ENCODE assay signal across 18 cellular contexts in the genomic region with DNA sequence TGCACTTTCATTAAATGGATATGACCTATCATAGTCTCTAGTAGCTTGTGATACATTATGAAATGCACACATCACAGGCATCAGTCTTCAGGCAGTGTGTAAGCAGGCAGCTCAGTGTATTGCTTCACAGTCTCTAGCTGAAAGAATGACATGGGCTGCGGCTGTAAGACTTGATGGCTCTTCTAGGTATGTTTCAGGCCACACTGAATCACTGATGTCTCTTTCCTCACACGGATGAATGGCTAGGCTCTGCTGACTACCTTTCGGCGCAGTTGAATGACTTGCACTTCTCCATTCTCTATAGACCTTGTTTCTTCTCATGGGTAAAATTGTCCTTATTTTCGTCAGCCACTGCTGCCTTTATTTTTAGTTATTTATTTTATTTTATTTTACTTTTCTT. TPM values are rescaled to one million over a fixed set of nuclear protein-coding genes. Genes with fewer than 3 reads are reported as not detected.
DNase-seq lines count a peak whose midpoint lies in the region; ATAC-seq, FAIRE-seq and TF ChIP-seq lines count a peak whose summit lies in the region.
"Had no signal": no experiment of that assay in that cellular context is flagged by ENCODE, and none has a peak within 500 bp of the region (broad histone marks: within the 10 kb centered on the region; RNA-seq: fewer than 3 reads in every experiment).

No MANE protein-coding gene starts in this region.

- H3K9me3 ChIP-seq in K562 (replicated peaks; ENCODE audit: control insufficient read depth, insufficient read depth, low read depth, low read length) (no peaks in the 10 kb centered on the region), lower lobe of right lung (no peaks in the 10 kb centered on the region), sigmoid colon (no peaks in the 10 kb centered on the region)
- H3K9me3 ChIP-seq: A549, heart right ventricle had no signal

- CTCF ChIA-PET in AG04449 (lab: Yijun Ruan, JAX), result interaction anchor here (0.9 to 6.9 kb wide), 7 partner anchors 14 to 317 kb away, joined by 3 to 151 read pairs (median 4); a partner anchor contains a TSS
- CTCF ChIA-PET in K562 (lab: Yijun Ruan, JAX; ENCODE audit: low intra/inter-chr PET ratio), result interaction anchor here (0.7 kb wide), 1 partner anchor 755 kb away, joined by 3 read pairs; no protein-coding TSS in a partner anchor
- CTCF ChIA-PET in activated CD4-positive, alpha-beta memory T cell treated with anti-CD3 and anti-CD28 coated beads, Interleukin-2, amount 10 ng/mL, durations not matched to agents 7 days and 5 days (lab: Charles Lee), result interaction anchor here (0.6 to 5.5 kb wide), 3 partner anchors 63 to 245 kb away, joined by 4 to 31 read pairs (median 10); no protein-coding TSS in a partner anchor

- H3K79me2 ChIP-seq in K562 (ENCODE audit: control insufficient read depth, insufficient read depth, low read length), result no peaks in the 10 kb centered on the region
- H3K79me2 ChIP-seq: parathyroid adenoma had no signal

- H3K27ac Mint-ChIP-seq in activated CD4-positive, alpha-beta memory T cell treated with anti-CD3 and anti-CD28 coated beads, Interleukin-2, amount 10 ng/mL, durations not matched to agents 7 days and 5 days, result no peak overlapping the region
- H3K27ac Mint-ChIP-seq: activated T-cell treated with anti-CD3 and anti-CD28 coated beads, Interleukin-2, amount 50 U/mL, for 24 hours had no signal

- H3K9me3 Mint-ChIP-seq in activated CD4-positive, alpha-beta memory T cell treated with anti-CD3 and anti-CD28 coated beads, Interleukin-2, amount 10 ng/mL, durations not matched to agents 7 days and 5 days, result no peaks in the 10 kb centered on the region
- H3K9me3 Mint-ChIP-seq: activated T-cell treated with anti-CD3 and anti-CD28 coated beads, Interleukin-2, amount 50 U/mL, for 24 hours; IgD-negative memory B cell had no signal

- no peak for FAIRE-seq in K562 (lab: Jason Lieb, UNC)
- FAIRE-seq: colon, H1 had no signal

- POLR2A ChIA-PET in AG04449 (lab: Yijun Ruan, JAX) (interaction anchor here (1.9 kb wide), 1 partner anchor 80 kb away, joined by 5 read pairs; no protein-coding TSS in a partner anchor), K562 (lab: Yijun Ruan, JAX) (interaction anchor here (0.6 to 1.4 kb wide), 4 partner anchors 19 to 137 kb away, joined by 3 to 5 read pairs (median 3); no protein-coding TSS in a partner anchor)
- POLR2A ChIA-PET in activated CD4-positive, alpha-beta memory T cell treated with anti-CD3 and anti-CD28 coated beads, Interleukin-2, amount 10 ng/mL, durations not matched to agents 7 days and 5 days (lab: Charles Lee), result no interaction called here

- H3K27me3 Mint-ChIP-seq in activated CD4-positive, alpha-beta memory T cell treated with anti-CD3 and anti-CD28 coated beads, Interleukin-2, amount 10 ng/mL, durations not matched to agents 7 days and 5 days, result no peaks in the 10 kb centered on the region
- H3K27me3 Mint-ChIP-seq: activated T-cell treated with anti-CD3 and anti-CD28 coated beads, Interleukin-2, amount 50 U/mL, for 24 hours; IgD-negative memory B cell had no signal

- H2AFZ ChIP-seq in K562 (ENCODE audit: low read depth, low read length), result peak overlapping the region; percentile 22; the same call in 1 of the 2 replicates
- H2AFZ ChIP-seq: parathyroid adenoma had no signal

- in situ Hi-C loops in K562 (cut with MboI), result loop anchor here (5.0 to 25.0 kb wide), 3 partner anchors 110 to 770 kb away; a partner anchor contains a TSS

- H3K4me3 Mint-ChIP-seq in activated CD4-positive, alpha-beta memory T cell treated with anti-CD3 and anti-CD28 coated beads, Interleukin-2, amount 10 ng/mL, durations not matched to agents 7 days and 5 days, result no peak overlapping the region
- H3K4me3 Mint-ChIP-seq: activated T-cell treated with anti-CD3 and anti-CD28 coated beads, Interleukin-2, amount 50 U/mL, for 24 hours; IgD-negative memory B cell had no signal

- H3K36me3 ChIP-seq in K562 (ENCODE audit: control insufficient read depth, insufficient read depth, low read length), result no peaks in the 10 kb centered on the region; the same call in 2 of the 3 replicates
- H3K36me3 ChIP-seq in lower lobe of right lung, result peaks cover 6% of the 10 kb centered on the region
- H3K36me3 ChIP-seq in sigmoid colon, result peaks cover 0 to 44% (median 2%) of the 10 kb centered on the region in 4 donors

- TF ChIP-seq RAD21 in K562 (CRISPR knock-in tag; conservative IDR thresholded peaks at IDR 0.05 in 1 of 2, IDR thresholded peaks at IDR 0.05 in 1 of 2), result no peak

- WGBS in K562 (ENCODE audit: insufficient coverage, low coverage, missing lambda C conversion rate), result 69% methylated on average over 5 of the region's 5 CpGs
- 90 to 96% methylated on average over 5 of the region's 5 CpGs for WGBS in sigmoid colon, 2 donors

- no peaks in the 10 kb centered on the region for H4K20me1 ChIP-seq in K562 (replicated peaks; ENCODE audit: control insufficient read depth, insufficient read depth, low read length)

- no peak for TF ChIP-seq POLR2A in K562 (conservative IDR thresholded peaks at IDR 0.05)
- TF ChIP-seq POLR2A in sigmoid colon (IDR thresholded peaks at IDR 0.05), result no peak

- intact Hi-C loops in K562 (cut with micrococcal nuclease) (no loop called here), lower lobe of right lung (cut with DNase I) (no loop called here), sigmoid colon (cut with DNase I) (no loop called here)

- H3K4me1 ChIP-seq in K562 (replicated peaks in 1 of 2; ENCODE audit: control insufficient read depth in 2 of 2, insufficient read depth in 2 of 2, low read length in 2 of 2), result peaks cover 4 to 16% of the 10 kb centered on the region in 2 experiments; a peak in 4 of 5 replicates
- H3K4me1 ChIP-seq in lower lobe of right lung, result peaks cover 4% of the 10 kb centered on the region
- peaks cover 0 to 9% (median 0%) of the 10 kb centered on the region in 4 donors for H3K4me1 ChIP-seq in sigmoid colon
- H3K4me1 ChIP-seq: parathyroid adenoma had no signal

- H3K4me2 ChIP-seq in K562 (ENCODE audit: insufficient read depth, low read length), result no peak overlapping the region
- H3K4me2 ChIP-seq: A549 had no signal

- DNase-seq in AG04449 (ENCODE audit: low read depth, low spot score), result peak; percentile 61
- peak; percentile 18 for DNase-seq in GM20000 (ENCODE audit: low spot score)
- peak in 1 of 4 experiments; percentile 14 for DNase-seq in K562 (ENCODE audit: extremely low read depth in 1 of 4, low spot score in 3 of 4)
- DNase-seq in lower lobe of right lung, result no peak
- DNase-seq in activated CD4-positive, alpha-beta memory T cell treated with anti-CD3 and anti-CD28 coated beads, Interleukin-2, amount 10 ng/mL, durations not matched to agents 7 days and 5 days, result no peak
- DNase-seq in T-helper 9 cell, result no peak
- DNase-seq in Ammon's horn (ENCODE audit: low spot score), result no peak
- DNase-seq in sigmoid colon, result no peak
- DNase-seq: activated CD4-positive, alpha-beta T cell treated with anti-CD3 and anti-CD28 coated beads for 48 hours; activated T-cell treated with anti-CD3 and anti-CD28 coated beads, Interleukin-2, amount 50 U/mL, for 24 hours; heart right ventricle; NCI-H1092; SHP77 had no signal

- H3K4me1 Mint-ChIP-seq in activated CD4-positive, alpha-beta memory T cell treated with anti-CD3 and anti-CD28 coated beads, Interleukin-2, amount 10 ng/mL, durations not matched to agents 7 days and 5 days, result peaks cover 7% of the 10 kb centered on the region

- ATAC-seq in K562 (peak; percentile 20; the same call in 2 of the 3 replicates), lower lobe of right lung (peak; percentile 64 to 72)
- ATAC-seq: A549, heart right ventricle had no signal

- TF ChIP-seq CTCF in AG04449 (IDR thresholded peaks at IDR 0.05; ENCODE audit: insufficient read depth, low read length, missing control alignments), result no peak
- TF ChIP-seq CTCF in GM20000 (IDR thresholded peaks at IDR 0.05; ENCODE audit: extremely low read depth, missing control alignments), result no peak
- no peak for TF ChIP-seq CTCF in K562 (IDR thresholded peaks at IDR 0.05 in 2 of 3, conservative IDR thresholded peaks at IDR 0.05 in 1 of 3; ENCODE audit: insufficient read depth in 2 of 3, low read depth in 1 of 3, low read length in 3 of 3)
- TF ChIP-seq CTCF in lower lobe of right lung (IDR thresholded peaks at IDR 0.05), result no peak
- TF ChIP-seq CTCF in sigmoid colon (IDR thresholded peaks at IDR 0.05), result no peak

- H3K4me3 ChIP-seq in AG04449 (ENCODE audit: low read depth, low read length) (no peak overlapping the region), K562 (no peak overlapping the region), lower lobe of right lung (no peak overlapping the region), sigmoid colon (no peak overlapping the region)
- H3K4me3 ChIP-seq: A549, heart right ventricle had no signal

- H3K9ac ChIP-seq in K562 (ENCODE audit: insufficient read depth in 1 of 2, low read depth in 2 of 2, low read length in 2 of 2), result no peak overlapping the region
- H3K9ac ChIP-seq: parathyroid adenoma had no signal

- no peak for TF ChIP-seq EP300 in K562 (IDR thresholded peaks at IDR 0.05; ENCODE audit: low read length)
- TF ChIP-seq EP300 in sigmoid colon (IDR thresholded peaks at IDR 0.05), result no peak

- H3K36me3 Mint-ChIP-seq in activated CD4-positive, alpha-beta memory T cell treated with anti-CD3 and anti-CD28 coated beads, Interleukin-2, amount 10 ng/mL, durations not matched to agents 7 days and 5 days (ENCODE audit: low read depth), result peaks cover 2% of the 10 kb centered on the region

- no peak overlapping the region for H3K27ac ChIP-seq in K562 (ENCODE audit: extremely low read depth, low read depth, low read length)
- no peak overlapping the region for H3K27ac ChIP-seq in lower lobe of right lung
- no peak overlapping the region for H3K27ac ChIP-seq in sigmoid colon
- H3K27ac ChIP-seq: A549, parathyroid adenoma had no signal

- no TSS peak for BruUV-seq in K562 (replicated peaks; lab: Mats Ljungman, UMichigan)

- no peaks in the 10 kb centered on the region for H3K27me3 ChIP-seq in K562 (ENCODE audit: control insufficient read depth in 2 of 2, insufficient read depth in 2 of 2, low read length in 2 of 2)
- H3K27me3 ChIP-seq in lower lobe of right lung (ENCODE audit: low read depth), result no peaks in the 10 kb centered on the region
- no peaks in the 10 kb centered on the region for H3K27me3 ChIP-seq in sigmoid colon
- H3K27me3 ChIP-seq: heart right ventricle had no signal

- H3K9me1 ChIP-seq in K562 (ENCODE audit: control insufficient read depth, insufficient read depth, low read length), result no peaks in the 10 kb centered on the region

RNA-seq across cellular contexts. Expression of a gene that starts 15.4 kb away (rescaled TPM):
- 10.5 and 13.7 TPM in 2 replicates for total RNA-seq in K562 (2011; cell fraction: chromatin; rRNA removed; ENCODE audit: low replicate concordance)
- total RNA-seq in K562 (2011; cell fraction: nucleolus; rRNA removed), result 7.7 and 8.8 TPM in 2 replicates
- 13.9 and 14.7 TPM in 2 replicates for total RNA-seq in K562 (2011; cell fraction: nucleoplasm; rRNA removed)
- total RNA-seq in K562 (2014; rRNA removed), result 4.9 and 5.1 TPM in 2 replicates
- 9.0 and 9.1 TPM in 2 replicates for total RNA-seq in K562 (2014; rRNA removed; fragmentation: Illumina TruSeq; extraction: Trizol)
- 8.9 and 9.6 TPM in 2 replicates for total RNA-seq in K562 (2015; rRNA removed; fragmentation: Illumina TruSeq; extraction: Trizol)
- 9.7 and 10.6 TPM in 2 replicates for total RNA-seq in K562 (2021)
- polyA plus RNA-seq in K562 (2011; rRNA removed), result 4.8 and 7.0 TPM in 2 replicates
- polyA plus RNA-seq in K562 (2011; cell fraction: cytosol; rRNA removed), result 3.0 and 3.2 TPM in 2 replicates
- 7.9 and 9.8 TPM in 2 replicates for polyA plus RNA-seq in K562 (2011; cell fraction: nucleus; rRNA removed)
- 9.1 and 10.8 TPM in 2 replicates for polyA plus RNA-seq in K562 (2012)
- polyA plus RNA-seq in K562 (2014; fragmentation: Illumina TruSeq; extraction: Trizol), result 6.1 and 6.9 TPM in 2 replicates
- 1 to 10 TPM; 7.0 to 8.7 TPM for polyA plus RNA-seq in K562 (2014; fragmentation: Nextera tagmentation; extraction: Ambion mirVana)
- polyA plus RNA-seq in K562 (2014; rRNA removed), result 6.8 and 7.3 TPM in 2 replicates
- 4.6 and 6.9 TPM in 2 replicates for polyA minus RNA-seq in K562 (2011; rRNA and poly(A)+ RNA removed)
- polyA minus RNA-seq in K562 (2011; cell fraction: cytosol; rRNA and poly(A)+ RNA removed), result 3.6 and 8.8 TPM in 2 replicates
- polyA minus RNA-seq in K562 (2011; cell fraction: nucleus; rRNA and poly(A)+ RNA removed), result 5.0 and 5.1 TPM in 2 replicates
- total RNA-seq in lower lobe of right lung, result 31.0 TPM
- total RNA-seq in activated CD4-positive, alpha-beta memory T cell treated with anti-CD3 and anti-CD28 coated beads, Interleukin-2, amount 10 ng/mL, durations not matched to agents 7 days and 5 days, result 10 to 100 TPM; 10.1 to 10.6 TPM
- 10 to 100 TPM in 2 of 4 donors, 1 to 10 TPM in 2; 7.9 to 11.0 (median 9.9) TPM for total RNA-seq in sigmoid colon
- polyA plus RNA-seq in sigmoid colon, result 1 to 10 TPM; 1.8 to 6.9 (median 5.9) TPM

Comparison
In these comparisons a context has a peak if more than half of its experiments do, and no peak if none do; other contexts are left out.
1. DNase-seq: peak in AG04449 (single experiment) and GM20000 (single experiment); none in lower lobe of right lung (single experiment), activated CD4-positive, alpha-beta memory T cell treated with anti-CD3 and anti-CD28 coated beads, Interleukin-2, amount 10 ng/mL, durations not matched to agents 7 days and 5 days (single experiment), T-helper 9 cell (single experiment), Ammon's horn (single experiment) and sigmoid colon (single experiment).